8 cellular contexts compared by ENCODE assay signal in genomic region chr18:10526211-10526949, GRCh38. TPM values are rescaled to one million over a fixed set of nuclear protein-coding genes. Genes with fewer than 3 reads are reported as not detected.
A peak's percentile ranks its signal among the peaks of the same experiment; 100 is the strongest.
DNase-seq lines count a peak whose midpoint lies in the region; ATAC-seq and TF ChIP-seq lines count a peak whose summit lies in the region.

No MANE protein-coding gene starts in this region.

- WGBS in ovary, 3 donors, result 1 to 4% (median 2%) methylated on average over 31 to 42 of the region's 42 CpGs

- H3K4me3 ChIP-seq in ovary (peak overlapping the region; percentile 97), upper lobe of right lung (peak overlapping the region; percentile 63)

- peak overlapping the region; percentile 76 to 78 for H3K27ac ChIP-seq in ovary
- peak overlapping the region; percentile 86 for H3K27ac ChIP-seq in upper lobe of right lung

- ATAC-seq in GM18511 (IDR thresholded peaks at IDR 0.05; ENCODE audit: unreplicated experiment) (peak; percentile 71), HG03039 (IDR thresholded peaks at IDR 0.05; ENCODE audit: unreplicated experiment) (peak; percentile 52), upper lobe of right lung (peak; percentile 84)

- no peaks in the 10 kb centered on the region for H3K27me3 ChIP-seq in ovary
- no peaks in the 10 kb centered on the region for H3K27me3 ChIP-seq in upper lobe of right lung

- TF ChIP-seq EP300 in ovary (IDR thresholded peaks at IDR 0.05), result no peak

- TF ChIP-seq CTCF in ovary (IDR thresholded peaks at IDR 0.05) (no peak), upper lobe of right lung (IDR thresholded peaks at IDR 0.05) (no peak)

- H3K36me3 ChIP-seq in ovary (no peaks in the 10 kb centered on the region), upper lobe of right lung (peaks cover 3% of the 10 kb centered on the region)

- DNase-seq in AG08395 (ENCODE audit: low spot score), result peak; percentile 67
- DNase-seq in NOMO-1 treated with DMSO at 0.1 percent for 48 hours (lab: John Stamatoyannopoulos, UW; ENCODE audit: unreplicated experiment), result peak; percentile 11
- DNase-seq in activated effector memory CD4-positive, alpha-beta T cell treated with anti-CD3 and anti-CD28 coated beads, Interleukin-2, amount 50 U/mL, for 16 hours, result peak; percentile 84
- peak; percentile 54 for DNase-seq in globus pallidus (ENCODE audit: low spot score)
- DNase-seq in ovary, result peak; percentile 53 to 82 (median 75)
- peak; percentile 86 for DNase-seq in upper lobe of right lung

- H3K9me3 ChIP-seq in ovary (no peaks in the 10 kb centered on the region), upper lobe of right lung (no peaks in the 10 kb centered on the region)

- H3K4me1 ChIP-seq in ovary (ENCODE audit: insufficient read depth) (peaks cover 5% of the 10 kb centered on the region), upper lobe of right lung (peaks cover 38% of the 10 kb centered on the region)

- TF ChIP-seq POLR2A in ovary (IDR thresholded peaks at IDR 0.05), result no peak

- intact Hi-C loops in ovary (cut with DNase I) (no loop called here), upper lobe of right lung (cut with DNase I) (no loop called here)

RNA-seq across cellular contexts. Expression of gene NAPG, which starts 0.6 kb away (rescaled TPM):
- total RNA-seq in ovary (10 to 100 TPM; 12.0 to 25.8 (median 20.7) TPM), upper lobe of right lung (29.1 TPM)
- 10 to 100 TPM in 1 of 2 donors, 1 to 10 TPM in 1; 7.9 to 14.6 TPM for polyA plus RNA-seq in ovary

Comparison
In these comparisons a context has a peak if more than half of its experiments do, and no peak if none do; other contexts are left out.
1. Peak in every context shown above with its lines: DNase-seq, ATAC-seq, H3K4me3 ChIP-seq and H3K27ac ChIP-seq.
2. DNase-seq: peak in every context shown above with its lines; median percentile 86 in upper lobe of right lung; 84 in activated effector memory CD4-positive, alpha-beta T cell treated with anti-CD3 and anti-CD28 coated beads, Interleukin-2, amount 50 U/mL, for 16 hours; 75 in ovary; 67 in AG08395; 54 in globus pallidus; 11 in NOMO-1 treated with DMSO at 0.1 percent for 48 hours.